ENCODE assay signal across 16 cellular contexts in genomic region chr7:83005410-83005809, GRCh38.
DNase-seq lines count a peak whose midpoint lies in the region; ATAC-seq, FAIRE-seq and TF ChIP-seq lines count a peak whose summit lies in the region.
"Had no signal": no experiment of that assay in that cellular context is flagged by ENCODE, and none has a peak within 500 bp of the region (broad histone marks: within the 10 kb centered on the region; RNA-seq: fewer than 3 reads in every experiment).

No MANE protein-coding gene starts in this region.

- no peaks in the 10 kb centered on the region for H3K9me3 ChIP-seq in AG04450 (ENCODE audit: control insufficient read depth, insufficient read depth, low read length)
- H3K9me3 ChIP-seq in heart left ventricle, result peaks cover 0 to 12% (median 2%) of the 10 kb centered on the region in 12 donors
- H3K9me3 ChIP-seq: sigmoid colon had no signal

- POLR2A ChIA-PET in AG04450 (lab: Yijun Ruan, JAX), result no interaction called here

- intact Hi-C loops in heart left ventricle (cut with DNase I), result no loop called here
- intact Hi-C loops in sciatic nerve (cut with DNase I), result no loop called here

- TF ChIP-seq CTCF in AG04450 (IDR thresholded peaks at IDR 0.05; ENCODE audit: low read depth, low read length) (peak; percentile 35; the same call in 1 of the 2 replicates), heart left ventricle (IDR thresholded peaks at IDR 0.05) (peak in 1 of 12 donors; percentile 10)

- DNase-seq in AG04450 (ENCODE audit: low read depth, low spot score) (no peak), HT-29 (ENCODE audit: low spot score) (peak; percentile 44), SK-MEL-5 (ENCODE audit: low read depth, low spot score) (peak; percentile 68), glomerular visceral epithelial cell (ENCODE audit: extremely low spot score) (peak; percentile 5), heart left ventricle (no peak), frontal cortex (ENCODE audit: low spot score in 2 of 2) (no peak), sciatic nerve (ENCODE audit: low spot score) (no peak)
- DNase-seq: activated CD8-positive, alpha-beta memory T cell treated with anti-CD3 and anti-CD28 coated beads for 24 hours; C1 segment of cervical spinal cord; effector memory CD8-positive, alpha-beta T cell; HCEC 1CT; NCI-H524 treated with DMSO at 0.1 percent for 48 hours; sigmoid colon; T-helper 9 cell had no signal

- no peaks in the 10 kb centered on the region for H3K27me3 ChIP-seq in AG04450 (ENCODE audit: control insufficient read depth, insufficient read depth, low read length)
- H3K27me3 ChIP-seq in heart left ventricle, result no peaks in the 10 kb centered on the region
- H3K27me3 ChIP-seq: sigmoid colon had no signal

- no peak overlapping the region for H3K4me3 ChIP-seq in AG04450 (ENCODE audit: low read depth, low read length)
- no peak overlapping the region for H3K4me3 ChIP-seq in heart left ventricle
- H3K4me3 ChIP-seq: sigmoid colon had no signal

- no peak for FAIRE-seq in frontal cortex (lab: Jason Lieb, UNC)
- FAIRE-seq: urothelium cell line had no signal

- H3K36me3 ChIP-seq in heart left ventricle, result no peaks in the 10 kb centered on the region
- H3K36me3 ChIP-seq: sigmoid colon had no signal

- H3K27ac ChIP-seq in AG04450 (ENCODE audit: low read depth, low read length) (no peak overlapping the region), heart left ventricle (no peak overlapping the region)
- H3K27ac ChIP-seq: sigmoid colon had no signal

- in situ Hi-C loops in SK-MEL-5 (cut with HindIII; ENCODE audit: low pct_unique_long_range_greater_than_20kb, low sequenced_read_pairs), result no loop called here

- 7 to 20% (median 13%) methylated on average over 1 of the region's 1 CpG for WGBS in heart left ventricle, 4 donors

- no peak for TF ChIP-seq POLR2A in heart left ventricle (IDR thresholded peaks at IDR 0.05)

- no peaks in the 10 kb centered on the region for H3K4me1 ChIP-seq in heart left ventricle
- H3K4me1 ChIP-seq: sigmoid colon had no signal

- no peak for ATAC-seq in GM21423 (IDR thresholded peaks at IDR 0.05; ENCODE audit: unreplicated experiment)
- ATAC-seq in heart left ventricle, result no peak
- no peak for ATAC-seq in sciatic nerve
- ATAC-seq: effector memory CD8-positive, alpha-beta T cell had no signal

- CTCF ChIA-PET in AG04450 (lab: Charles Lee), result interaction anchor here (0.7 kb wide), 1 partner anchor 9 kb away, joined by 3 read pairs; no protein-coding TSS in a partner anchor

Comparison
In these comparisons a context has a peak if more than half of its experiments do, and no peak if none do; other contexts are left out.
1. DNase-seq: peak in HT-29 (single experiment), SK-MEL-5 (single experiment) and glomerular visceral epithelial cell (single experiment); none in AG04450 (single experiment), heart left ventricle (0 of 5), frontal cortex (0 of 2) and sciatic nerve (single experiment).